In genomic region chr4:57070461-57070860, GRCh38 we compare ENCODE assay signal across 18 cellular contexts. TPM values are rescaled to one million over a fixed set of nuclear protein-coding genes. Genes with fewer than 3 reads are reported as not detected.
DNase-seq lines count a peak whose midpoint lies in the region; ATAC-seq, FAIRE-seq and TF ChIP-seq lines count a peak whose summit lies in the region.
"Had no signal": no experiment of that assay in that cellular context is flagged by ENCODE, and none has a peak within 500 bp of the region (broad histone marks: within the 10 kb centered on the region; RNA-seq: fewer than 3 reads in every experiment).

No MANE protein-coding gene starts in this region.

- no peaks in the 10 kb centered on the region for H3K9me3 Mint-ChIP-seq in MCF 10A (ENCODE audit: unreplicated experiment)

- H3K9me1 ChIP-seq in keratinocyte (ENCODE audit: control insufficient read depth, extremely low read depth, insufficient read depth, low read length): no peaks in the 10 kb centered on the region

- no peaks in the 10 kb centered on the region for H3K9me3 ChIP-seq in breast epithelium
- H3K9me3 ChIP-seq in keratinocyte (ENCODE audit: control insufficient read depth, low read depth, low read length): no peaks in the 10 kb centered on the region
- H3K9me3 ChIP-seq in thoracic aorta: no peaks in the 10 kb centered on the region
- H3K9me3 ChIP-seq: HAP-1 had no signal

- H3K4me1 ChIP-seq in breast epithelium: no peaks in the 10 kb centered on the region
- H3K4me1 ChIP-seq in keratinocyte (ENCODE audit: control insufficient read depth, extremely low read depth, insufficient read depth, low read length): peaks cover 31% of the 10 kb centered on the region
- H3K4me1 ChIP-seq in thoracic aorta (ENCODE audit: control insufficient read depth in 1 of 2, low read depth in 2 of 2): peaks cover 52 to 91% of the 10 kb centered on the region in 2 donors
- H3K4me1 ChIP-seq: HAP-1 had no signal

- no peaks in the 10 kb centered on the region for H3K36me3 ChIP-seq in breast epithelium
- peaks cover 3 to 8% of the 10 kb centered on the region in 2 experiments for H3K36me3 ChIP-seq in keratinocyte (ENCODE audit: control insufficient read depth in 2 of 2, extremely low read depth in 1 of 2, insufficient read depth in 2 of 2, low read length in 2 of 2)
- H3K36me3 ChIP-seq in thoracic aorta: no peaks in the 10 kb centered on the region
- H3K36me3 ChIP-seq: HAP-1 had no signal

- H3K79me2 ChIP-seq in keratinocyte (ENCODE audit: control insufficient read depth, insufficient read depth, low read length): peaks cover 37% of the 10 kb centered on the region

- H3K27me3 ChIP-seq in breast epithelium (no peaks in the 10 kb centered on the region), keratinocyte (ENCODE audit: control insufficient read depth, extremely low read depth, insufficient read depth, low read length) (no peaks in the 10 kb centered on the region), thoracic aorta (replicated peaks; ENCODE audit: insufficient read depth) (no peaks in the 10 kb centered on the region)

- no peak overlapping the region for H3K4me3 Mint-ChIP-seq in MCF 10A (ENCODE audit: unreplicated experiment)

- FAIRE-seq in TTC549 (lab: Jason Lieb, UNC): peak; percentile 95
- no peak for FAIRE-seq in keratinocyte (lab: Jason Lieb, UNC)
- FAIRE-seq: GM12878, GM18507, HTR-8/SVneo had no signal

- H3K27ac ChIP-seq in breast epithelium (no peak overlapping the region), keratinocyte (ENCODE audit: control insufficient read depth, insufficient read depth, low read length) (peak overlapping the region; percentile 27), thoracic aorta (peak overlapping the region; percentile 64 to 97)
- H3K27ac ChIP-seq: 22Rv1 had no signal

- H3K4me2 ChIP-seq in keratinocyte (ENCODE audit: control insufficient read depth, extremely low read depth, insufficient read depth, low read depth, low read length): no peak overlapping the region

- no peaks in the 10 kb centered on the region for H3K36me3 Mint-ChIP-seq in MCF 10A (ENCODE audit: insufficient read depth, unreplicated experiment)

- no peak for TF ChIP-seq POLR2A in breast epithelium (IDR thresholded peaks at IDR 0.05)

- BruUV-seq in MCF 10A (replicated peaks; lab: Mats Ljungman, UMichigan): no TSS peak

- no peak overlapping the region for H2AFZ ChIP-seq in keratinocyte (ENCODE audit: control insufficient read depth, low read length)

- DNase-seq in MCF 10A (ENCODE audit: unreplicated experiment) (peak; percentile 44), breast epithelium (ENCODE audit: low spot score in 2 of 2) (no peak), keratinocyte (ENCODE audit: low read depth, low spot score) (no peak), thoracic aorta (ENCODE audit: low spot score) (no peak), islet precursor cell (no peak), middle frontal gyrus (ENCODE audit: extremely low spot score, low spot score) (no peak), DMS114 treated with DMSO at 0.1 percent for 48 hours (lab: John Stamatoyannopoulos, UW; ENCODE audit: unreplicated experiment) (no peak)
- DNase-seq: C1 segment of cervical spinal cord, COR-L47, NCI-H1092, NCI-H1694, NCI-H446 had no signal

- TF ChIP-seq CTCF in MCF 10A (IDR thresholded peaks at IDR 0.05; ENCODE audit: unreplicated experiment) (no peak), breast epithelium (IDR thresholded peaks at IDR 0.05) (no peak), keratinocyte (optimal IDR thresholded peaks at IDR 0.05 in 1 of 3, IDR thresholded peaks at IDR 0.05 in 1 of 3, conservative IDR thresholded peaks at IDR 0.05 in 1 of 3; ENCODE audit: extremely low read depth in 1 of 3, insufficient read depth in 2 of 3, low read length in 3 of 3) (no peak), thoracic aorta (IDR thresholded peaks at IDR 0.05) (no peak)

- intact Hi-C loops in MCF 10A (cut with micrococcal nuclease): no loop called here
- intact Hi-C loops in breast epithelium (cut with DNase I; ENCODE audit: low total_unique reads): no loop called here

- no peaks in the 10 kb centered on the region for H4K20me1 ChIP-seq in keratinocyte (ENCODE audit: control insufficient read depth, extremely low read depth, insufficient read depth, low read length)

- H3K4me1 Mint-ChIP-seq in MCF 10A (ENCODE audit: insufficient read depth, unreplicated experiment): peaks cover 38% of the 10 kb centered on the region

- CTCF ChIA-PET in MCF 10A (lab: Yijun Ruan, JAX): interaction anchor here (1.1 to 1.7 kb wide), 2 partner anchors 10 to 33 kb away, joined by 5 to 7 read pairs; no protein-coding TSS in a partner anchor

- no peaks in the 10 kb centered on the region for H3K27me3 Mint-ChIP-seq in MCF 10A (ENCODE audit: insufficient read depth, unreplicated experiment)

- ATAC-seq in thoracic aorta (ENCODE audit: insufficient number of reproducible peaks, low FRiP score, low read depth): no peak
- ATAC-seq: GM12878 had no signal

- no peak overlapping the region for H3K4me3 ChIP-seq in breast epithelium
- no peak overlapping the region for H3K4me3 ChIP-seq in keratinocyte (ENCODE audit: control insufficient read depth in 2 of 3, extremely low read depth in 1 of 3, insufficient read depth in 2 of 3, low read depth in 1 of 3, low read length in 3 of 3)
- no peak overlapping the region for H3K4me3 ChIP-seq in thoracic aorta
- H3K4me3 ChIP-seq: GM12878, HAP-1 had no signal

- H3K27ac Mint-ChIP-seq in MCF 10A (ENCODE audit: low read depth, unreplicated experiment): no peak overlapping the region

- dilution Hi-C loops in keratinocyte (cut with MboI; ENCODE audit: extremely low pct_ligation_motif_present, low sequenced_read_pairs): no loop called here

- POLR2A ChIA-PET in MCF 10A (lab: Yijun Ruan, JAX): interaction anchor here (0.9 kb wide), 1 partner anchor 13 kb away, joined by 3 read pairs; no protein-coding TSS in a partner anchor

- no peak overlapping the region for H3K9ac ChIP-seq in keratinocyte (ENCODE audit: control insufficient read depth, extremely low read depth, insufficient read depth, low read length)

RNA-seq across cellular contexts. Expression of gene IGFBP7, which starts 39.7 kb away (rescaled TPM):
- total RNA-seq in MCF 10A (2022) (55.2 and 61.9 TPM in 2 replicates), breast epithelium (100 to 1,000 TPM; 205 to 769 (median 622) TPM), thoracic aorta (1,000 to 10,000 TPM; 4,453 to 6,615 TPM)
- 333 to 459 TPM (median 413 TPM) in 3 replicates for polyA plus RNA-seq in keratinocyte
- polyA plus RNA-seq in keratinocyte (2011; ENCODE audit: low read depth): 88.3 TPM
- polyA plus RNA-seq in keratinocyte (2011; cell fraction: cytosol; rRNA removed): 261 and 339 TPM in 2 replicates
- 517 and 626 TPM in 2 replicates for polyA plus RNA-seq in keratinocyte (2011; cell fraction: nucleus; rRNA removed)
- 111 and 285 TPM in 2 replicates for polyA plus RNA-seq in keratinocyte (2012; ENCODE audit: low replicate concordance)
- 50.8 to 61.4 TPM (median 51.7 TPM) in 3 replicates for polyA minus RNA-seq in keratinocyte
- 394 TPM for polyA minus RNA-seq in keratinocyte (2011; cell fraction: cytosol; rRNA and poly(A)+ RNA removed)
- 190 and 209 TPM in 2 replicates for polyA minus RNA-seq in keratinocyte (2011; cell fraction: nucleus; rRNA and poly(A)+ RNA removed)

Comparison
In these comparisons a context has a peak if more than half of its experiments do, and no peak if none do; other contexts are left out.
1. H3K27ac ChIP-seq: peak in keratinocyte (single experiment) and thoracic aorta (2 of 2); none in breast epithelium (0 of 2).
2. RNA of gene IGFBP7, which starts 39.7 kb away (total RNA-seq): 4,453 to 6,615 TPM in thoracic aorta; 205 to 769 TPM in breast epithelium and 55.2 to 61.9 TPM in MCF 10A; every median in the first group is over 4 times any median in the second.